Comparison of ENCODE assay signal across 8 cellular contexts in genomic region chr17:57130708-57131461, GRCh38. TPM values are rescaled to one million over a fixed set of nuclear protein-coding genes. Genes with fewer than 3 reads are reported as not detected.
A peak's percentile ranks its signal among the peaks of the same experiment; 100 is the strongest.
DNase-seq lines count a peak whose midpoint lies in the region; TF ChIP-seq lines count a peak whose summit lies in the region.

No MANE protein-coding gene starts in this region.

- H2AFZ ChIP-seq in Loucy (ENCODE audit: low read length) = 0 out of 2 replicates have a peak overlapping the region, but pooled peaks have one; percentile 64

- H3K9me2 ChIP-seq in Loucy (replicated peaks; ENCODE audit: low read depth, low read length) = no peaks in the 10 kb centered on the region

- WGBS in ovary, 3 donors = 23 to 24% (median 24%) methylated on average over 16 of the region's 16 CpGs

- intact Hi-C loops in ovary (cut with DNase I) (loop anchor here (1.0 to 10.0 kb wide), 5 partner anchors 28 to 984 kb away; partner anchors contain the start of gene CCDC182 (in 2 of the 4)), tibial artery (cut with DNase I; ENCODE audit: low total_unique reads) (loop anchor here (5.0 to 10.0 kb wide), 4 partner anchors 114 to 984 kb away; partner anchors contain the start of gene CCDC182)

- no peaks in the 10 kb centered on the region for H3K79me2 ChIP-seq in Loucy (ENCODE audit: insufficient read depth, low read length)

- TF ChIP-seq POLR2A in ovary (IDR thresholded peaks at IDR 0.05) = no peak

- H3K4me3 ChIP-seq in Loucy (ENCODE audit: low read length, poor library complexity, severe bottlenecking) (peak overlapping the region; percentile 52), ovary (no peak overlapping the region), tibial artery (no peak overlapping the region)

- no peak for TF ChIP-seq EP300 in ovary (IDR thresholded peaks at IDR 0.05)

- peak; percentile 82 for TF ChIP-seq CTCF in GM10266 (IDR thresholded peaks at IDR 0.05; ENCODE audit: control insufficient read depth, insufficient read depth, low read depth, missing control alignments)
- peak; percentile 70 for TF ChIP-seq CTCF in Loucy (conservative IDR thresholded peaks at IDR 0.05; ENCODE audit: low read length)
- TF ChIP-seq CTCF in ovary (IDR thresholded peaks at IDR 0.05) = peak; percentile 54 to 90 (median 75)
- TF ChIP-seq CTCF in tibial artery (IDR thresholded peaks at IDR 0.05) = peak; percentile 54 to 88

- no peaks in the 10 kb centered on the region; the same call in 1 of the 2 replicates for H3K36me3 ChIP-seq in Loucy (ENCODE audit: insufficient read depth, low read length)
- H3K36me3 ChIP-seq in ovary = no peaks in the 10 kb centered on the region
- peaks cover 5 to 16% (median 7%) of the 10 kb centered on the region in 3 donors for H3K36me3 ChIP-seq in tibial artery

- peak; percentile 93 for DNase-seq in GM10266 (ENCODE audit: extremely low spot score)
- DNase-seq in RPMI8226 = peak; percentile 90
- peak; percentile 60 for DNase-seq in activated effector memory CD4-positive, alpha-beta T cell treated with Interleukin-2 at 50 U/mL for 16 hours
- DNase-seq in foreskin melanocyte = peak; percentile 57
- peak; percentile 83 to 92 (median 88) for DNase-seq in ovary
- DNase-seq in tibial artery = peak; percentile 88 to 90
- DNase-seq in mesenteric fat pad (ENCODE audit: low spot score) = no peak

- H3K9me3 ChIP-seq in Loucy (ENCODE audit: insufficient read depth, low read depth, low read length) (no peaks in the 10 kb centered on the region), ovary (no peaks in the 10 kb centered on the region), tibial artery (no peaks in the 10 kb centered on the region)

- H4K20me1 ChIP-seq in Loucy (ENCODE audit: insufficient read depth, low read length, poor library complexity, severe bottlenecking) = no peaks in the 10 kb centered on the region

- H3K4me1 ChIP-seq in Loucy (ENCODE audit: insufficient read depth, low read length, poor library complexity, severe bottlenecking) = no peaks in the 10 kb centered on the region
- H3K4me1 ChIP-seq in ovary (ENCODE audit: insufficient read depth) = no peaks in the 10 kb centered on the region
- H3K4me1 ChIP-seq in tibial artery = peaks cover 0 to 9% (median 2%) of the 10 kb centered on the region in 4 donors

- no peaks in the 10 kb centered on the region; the same call in 1 of the 2 replicates for H3F3A ChIP-seq in Loucy (ENCODE audit: low read depth)

- H3K9ac ChIP-seq in Loucy (ENCODE audit: low read depth, low read length, poor library complexity, severe bottlenecking) = no peak overlapping the region

- no peak overlapping the region for H3K27ac ChIP-seq in ovary
- no peak overlapping the region for H3K27ac ChIP-seq in tibial artery

- H3K27me3 ChIP-seq in Loucy (ENCODE audit: insufficient read depth, low read length, poor library complexity, severe bottlenecking) (no peaks in the 10 kb centered on the region), ovary (no peaks in the 10 kb centered on the region), tibial artery (peaks cover 0 to 3% of the 10 kb centered on the region in 2 donors)

- H3K4me2 ChIP-seq in Loucy (ENCODE audit: low read depth, low read length, poor library complexity, severe bottlenecking) = no peak overlapping the region

RNA-seq across cellular contexts. Expression of gene AKAP1, which starts 45.8 kb away (rescaled TPM):
- total RNA-seq in ovary (10 to 100 TPM; 20.0 to 45.2 (median 34.1) TPM), mesenteric fat pad (49.1 TPM)
- 10 to 100 TPM; 21.5 to 30.4 TPM for polyA plus RNA-seq in ovary
